ENCODE assay signal across 1 cellular context in genomic region chr4:170581969-170582368, GRCh38.
TF ChIP-seq lines count a peak whose summit lies in the region.

No MANE protein-coding gene starts in this region.

TF ChIP-seq in HCT116, 20 proteins besides CTCF, POLR2A, EP300 and RAD21:
- TF ChIP-seq, protein P1, sequence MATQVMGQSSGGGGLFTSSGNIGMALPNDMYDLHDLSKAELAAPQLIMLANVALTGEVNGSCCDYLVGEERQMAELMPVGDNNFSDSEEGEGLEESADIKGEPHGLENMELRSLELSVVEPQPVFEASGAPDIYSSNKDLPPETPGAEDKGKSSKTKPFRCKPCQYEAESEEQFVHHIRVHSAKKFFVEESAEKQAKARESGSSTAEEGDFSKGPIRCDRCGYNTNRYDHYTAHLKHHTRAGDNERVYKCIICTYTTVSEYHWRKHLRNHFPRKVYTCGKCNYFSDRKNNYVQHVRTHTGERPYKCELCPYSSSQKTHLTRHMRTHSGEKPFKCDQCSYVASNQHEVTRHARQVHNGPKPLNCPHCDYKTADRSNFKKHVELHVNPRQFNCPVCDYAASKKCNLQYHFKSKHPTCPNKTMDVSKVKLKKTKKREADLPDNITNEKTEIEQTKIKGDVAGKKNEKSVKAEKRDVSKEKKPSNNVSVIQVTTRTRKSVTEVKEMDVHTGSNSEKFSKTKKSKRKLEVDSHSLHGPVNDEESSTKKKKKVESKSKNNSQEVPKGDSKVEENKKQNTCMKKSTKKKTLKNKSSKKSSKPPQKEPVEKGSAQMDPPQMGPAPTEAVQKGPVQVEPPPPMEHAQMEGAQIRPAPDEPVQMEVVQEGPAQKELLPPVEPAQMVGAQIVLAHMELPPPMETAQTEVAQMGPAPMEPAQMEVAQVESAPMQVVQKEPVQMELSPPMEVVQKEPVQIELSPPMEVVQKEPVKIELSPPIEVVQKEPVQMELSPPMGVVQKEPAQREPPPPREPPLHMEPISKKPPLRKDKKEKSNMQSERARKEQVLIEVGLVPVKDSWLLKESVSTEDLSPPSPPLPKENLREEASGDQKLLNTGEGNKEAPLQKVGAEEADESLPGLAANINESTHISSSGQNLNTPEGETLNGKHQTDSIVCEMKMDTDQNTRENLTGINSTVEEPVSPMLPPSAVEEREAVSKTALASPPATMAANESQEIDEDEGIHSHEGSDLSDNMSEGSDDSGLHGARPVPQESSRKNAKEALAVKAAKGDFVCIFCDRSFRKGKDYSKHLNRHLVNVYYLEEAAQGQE (IDR thresholded peaks at IDR 0.05; ENCODE audit: low read depth) = no peak
- TF ChIP-seq CBX3 (IDR thresholded peaks at IDR 0.05; ENCODE audit: low read depth) (no peak), ZFX (IDR thresholded peaks at IDR 0.05) (no peak), EZH2phosphoT487 (IDR thresholded peaks at IDR 0.05; ENCODE audit: borderline replicate concordance) (no peak), EGR1 (IDR thresholded peaks at IDR 0.05; ENCODE audit: low read depth) (no peak), FOSL1 (IDR thresholded peaks at IDR 0.05; ENCODE audit: low read depth) (no peak), SRF (IDR thresholded peaks at IDR 0.05; ENCODE audit: low read depth) (no peak), EZH2 (IDR thresholded peaks at IDR 0.05) (no peak), MAX (IDR thresholded peaks at IDR 0.05) (no peak), ELF1 (IDR thresholded peaks at IDR 0.05; ENCODE audit: borderline replicate concordance, low read depth) (no peak), CEBPB (IDR thresholded peaks at IDR 0.05; ENCODE audit: low read depth) (no peak), SIN3A (IDR thresholded peaks at IDR 0.05; ENCODE audit: low read depth) (no peak), TCF7L2 (IDR thresholded peaks at IDR 0.05; ENCODE audit: borderline replicate concordance, extremely low read depth, insufficient read depth, insufficient read length) (no peak), JUND (IDR thresholded peaks at IDR 0.05) (no peak; the same call in 1 of the 2 replicates), YY1 (IDR thresholded peaks at IDR 0.05; ENCODE audit: extremely low read depth, insufficient replicate concordance, low read depth, low read length) (no peak), ZNF274 (IDR thresholded peaks at IDR 0.05; ENCODE audit: low read depth, low read length) (no peak), POLR2AphosphoS5 (IDR thresholded peaks at IDR 0.05; ENCODE audit: low read depth, low read length) (no peak), SP1 (IDR thresholded peaks at IDR 0.05; ENCODE audit: low read depth) (no peak)
- TF ChIP-seq, protein P2, sequence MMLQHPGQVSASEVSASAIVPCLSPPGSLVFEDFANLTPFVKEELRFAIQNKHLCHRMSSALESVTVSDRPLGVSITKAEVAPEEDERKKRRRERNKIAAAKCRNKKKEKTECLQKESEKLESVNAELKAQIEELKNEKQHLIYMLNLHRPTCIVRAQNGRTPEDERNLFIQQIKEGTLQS (IDR thresholded peaks at IDR 0.05) = no peak
